In genomic region chr1:8880068-8880676, GRCh38 we compare ENCODE assay signal across 7 cellular contexts. TPM values are rescaled to one million over a fixed set of nuclear protein-coding genes. Genes with fewer than 3 reads are reported as not detected.
DNase-seq lines count a peak whose midpoint lies in the region; ATAC-seq and TF ChIP-seq lines count a peak whose summit lies in the region.

No MANE protein-coding gene starts in this region.

- DNase-seq in GDM1 (lab: John Stamatoyannopoulos, UW): peak; percentile 56
- DNase-seq in Kasumi-1 (lab: John Stamatoyannopoulos, UW): peak; percentile 71 to 80
- peak; percentile 76 for DNase-seq in activated CD8-positive, alpha-beta T cell treated with anti-CD3 and anti-CD28 coated beads for 36 hours
- DNase-seq in fibroblast of mammary gland (ENCODE audit: low read depth): peak; percentile 98
- DNase-seq in neuronal stem cell (ENCODE audit: low spot score): no peak
- no peak for DNase-seq in SJCRH30

- H3K4ac ChIP-seq in neuronal stem cell (ENCODE audit: low read length): no peak overlapping the region

- H2AFZ ChIP-seq in neuronal stem cell (ENCODE audit: low read length): peak overlapping the region; percentile 50

- no CpG with 5 or more reads among the region's 8 CpGs for WGBS in neuronal stem cell (ENCODE audit: extremely low coverage in 2 of 2, insufficient read length in 2 of 2, insufficient replicate concordance in 1 of 2), 2 donors

- no peak overlapping the region for H4K8ac ChIP-seq in neuronal stem cell (ENCODE audit: low read depth, low read length)

- H2BK12ac ChIP-seq in neuronal stem cell (ENCODE audit: low read length): no peak overlapping the region

- H3K27ac ChIP-seq in neuronal stem cell (replicated peaks; ENCODE audit: low read length): no peak overlapping the region
- H3K27ac ChIP-seq in SJCRH30: no peak overlapping the region

- peaks cover 7% of the 10 kb centered on the region for H3K79me1 ChIP-seq in neuronal stem cell (ENCODE audit: low read depth, low read length)

- H3K9me3 ChIP-seq in neuronal stem cell (replicated peaks in 1 of 2; ENCODE audit: control insufficient read depth in 2 of 2, insufficient read depth in 1 of 2, low read depth in 1 of 2, low read length in 2 of 2) (no peaks in the 10 kb centered on the region), SJCRH30 (replicated peaks) (no peaks in the 10 kb centered on the region)

- H3K4me1 ChIP-seq in neuronal stem cell (ENCODE audit: control insufficient read depth in 2 of 2, insufficient read depth in 1 of 2, low read depth in 1 of 2, low read length in 2 of 2) (peaks cover 3 to 25% of the 10 kb centered on the region in 2 donors), SJCRH30 (peaks cover 18% of the 10 kb centered on the region)

- no peak overlapping the region for H3K9ac ChIP-seq in neuronal stem cell (ENCODE audit: low read depth, low read length, poor library complexity)

- no peak overlapping the region for H4K91ac ChIP-seq in neuronal stem cell (ENCODE audit: low read depth, low read length, poor library complexity)

- peak overlapping the region; percentile 99 for H3K27ac Mint-ChIP-seq in activated CD8-positive, alpha-beta T cell treated with anti-CD3 and anti-CD28 coated beads for 36 hours

- CTCF ChIA-PET in activated CD8-positive, alpha-beta T cell treated with anti-CD3 and anti-CD28 coated beads for 36 hours (lab: Charles Lee): interaction anchor here (0.7 to 5.2 kb wide), 13 partner anchors 11 to 125 kb away, joined by 3 to 35 read pairs (median 4); no protein-coding TSS in a partner anchor

- intact Hi-C loops in activated CD8-positive, alpha-beta T cell treated with anti-CD3 and anti-CD28 coated beads for 36 hours (cut with micrococcal nuclease): no loop called here

- no peak for ATAC-seq in activated CD8-positive, alpha-beta T cell treated with anti-CD3 and anti-CD28 coated beads for 36 hours
- no peak for ATAC-seq in GM21786 (IDR thresholded peaks at IDR 0.05; ENCODE audit: unreplicated experiment)

- H3K36me3 ChIP-seq in neuronal stem cell (replicated peaks in 1 of 2; ENCODE audit: control insufficient read depth in 2 of 2, insufficient read depth in 2 of 2, low read length in 2 of 2) (peaks cover 0 to 22% of the 10 kb centered on the region in 2 donors), SJCRH30 (peaks cover 23% of the 10 kb centered on the region)

- peak overlapping the region; percentile 90 for H3K4me3 Mint-ChIP-seq in activated CD8-positive, alpha-beta T cell treated with anti-CD3 and anti-CD28 coated beads for 36 hours

- no peak overlapping the region for H3K23ac ChIP-seq in neuronal stem cell (ENCODE audit: low read depth, low read length, poor library complexity)

- H2BK5ac ChIP-seq in neuronal stem cell (ENCODE audit: low read length): no peak overlapping the region

- POLR2A ChIA-PET in activated CD8-positive, alpha-beta T cell treated with anti-CD3 and anti-CD28 coated beads for 36 hours (lab: Charles Lee): interaction anchor here (2.5 to 8.1 kb wide), 5 partner anchors 15 to 87 kb away, joined by 9 to 181 read pairs (median 71); no protein-coding TSS in a partner anchor

- H3K4me2 ChIP-seq in neuronal stem cell (ENCODE audit: insufficient read depth, low read length, poor library complexity, severe bottlenecking): no peak overlapping the region

- H3K4me1 Mint-ChIP-seq in activated CD8-positive, alpha-beta T cell treated with anti-CD3 and anti-CD28 coated beads for 36 hours (ENCODE audit: low read depth): peaks cover 14% of the 10 kb centered on the region

- no peak overlapping the region for H3K18ac ChIP-seq in neuronal stem cell (ENCODE audit: low read length)

- no peak overlapping the region for H3K14ac ChIP-seq in neuronal stem cell (ENCODE audit: low read length)

- no peak overlapping the region for H2AK5ac ChIP-seq in neuronal stem cell (ENCODE audit: low read depth, low read length)

- peak overlapping the region; percentile 45 for H3K4me3 ChIP-seq in fibroblast of mammary gland (ENCODE audit: control insufficient read depth, low read depth, low read length)
- no peak overlapping the region for H3K4me3 ChIP-seq in neuronal stem cell (ENCODE audit: low read length in 2 of 2)
- no peak overlapping the region for H3K4me3 ChIP-seq in SJCRH30

- H3K27me3 Mint-ChIP-seq in activated CD8-positive, alpha-beta T cell treated with anti-CD3 and anti-CD28 coated beads for 36 hours: no peaks in the 10 kb centered on the region

- H3K27me3 ChIP-seq in neuronal stem cell (ENCODE audit: control insufficient read depth in 3 of 3, insufficient read depth in 3 of 3, low read depth in 1 of 3, low read length in 3 of 3): no peaks in the 10 kb centered on the region
- H3K27me3 ChIP-seq in SJCRH30: no peaks in the 10 kb centered on the region

- no peaks in the 10 kb centered on the region for H3K9me3 Mint-ChIP-seq in activated CD8-positive, alpha-beta T cell treated with anti-CD3 and anti-CD28 coated beads for 36 hours

- no peak for TF ChIP-seq CTCF in activated CD8-positive, alpha-beta T cell treated with anti-CD3 and anti-CD28 coated beads for 36 hours (IDR thresholded peaks at IDR 0.05)
- TF ChIP-seq CTCF in fibroblast of mammary gland (conservative IDR thresholded peaks at IDR 0.05; ENCODE audit: control insufficient read depth, insufficient read depth, low read depth, low read length): no peak

- peaks cover 37% of the 10 kb centered on the region for H3K36me3 Mint-ChIP-seq in activated CD8-positive, alpha-beta T cell treated with anti-CD3 and anti-CD28 coated beads for 36 hours (ENCODE audit: low read depth)

- no peak overlapping the region for H2BK120ac ChIP-seq in neuronal stem cell (ENCODE audit: low read depth, low read length)

- H2BK15ac ChIP-seq in neuronal stem cell (ENCODE audit: low read length): no peak overlapping the region

RNA-seq across cellular contexts. Expression of gene ENO1, which starts 1.7 kb away (rescaled TPM):
- total RNA-seq in activated CD8-positive, alpha-beta T cell treated with anti-CD3 and anti-CD28 coated beads for 36 hours: 1,000 to 10,000 TPM; 4,199 to 4,245 TPM
- polyA plus RNA-seq in neuronal stem cell (2013, experiment 1 of 2): 492 TPM
- 487 TPM for polyA plus RNA-seq in neuronal stem cell (2013, experiment 2 of 2)
- 2,596 and 2,758 TPM in 2 replicates for total RNA-seq in SJCRH30 (2014; rRNA removed; shearing (Covaris generic))

Comparison
In these comparisons a context has a peak if more than half of its experiments do, and no peak if none do; other contexts are left out.
1. DNase-seq: peak in GDM1 (single experiment), Kasumi-1 (2 of 2), activated CD8-positive, alpha-beta T cell treated with anti-CD3 and anti-CD28 coated beads for 36 hours (single experiment) and fibroblast of mammary gland (single experiment); none in neuronal stem cell (single experiment) and SJCRH30 (0 of 2).